In genomic region chr2:88483200-88483599, GRCh38 we compare ENCODE assay signal across 18 cellular contexts. TPM values are rescaled to one million over a fixed set of nuclear protein-coding genes. Genes with fewer than 3 reads are reported as not detected.
DNase-seq lines count a peak whose midpoint lies in the region; ATAC-seq and TF ChIP-seq lines count a peak whose summit lies in the region.
"Had no signal": no experiment of that assay in that cellular context is flagged by ENCODE, and none has a peak within 500 bp of the region (broad histone marks: within the 10 kb centered on the region; RNA-seq: fewer than 3 reads in every experiment).

No MANE protein-coding gene starts in this region.

- H3K4me2 ChIP-seq in MM.1S (ENCODE audit: low read depth, low read length) (no peak overlapping the region), PC-9 (no peak overlapping the region)
- H3K4me2 ChIP-seq: A549 had no signal

- CTCF ChIA-PET in PC-9 (lab: Charles Lee), result interaction anchor here (0.6 kb wide), 1 partner anchor 28 kb away, joined by 3 read pairs; no protein-coding TSS in a partner anchor

- H3K9me3 ChIP-seq in MM.1S (replicated peaks; ENCODE audit: insufficient read depth, low read length) (no peaks in the 10 kb centered on the region), PC-9 (ENCODE audit: insufficient read depth, low read depth) (no peaks in the 10 kb centered on the region; the same call in 1 of the 2 replicates), upper lobe of right lung (no peaks in the 10 kb centered on the region)
- H3K9me3 ChIP-seq: A549, BE2C had no signal

- DNase-seq in NCI-H748 (lab: John Stamatoyannopoulos, UW; ENCODE audit: unreplicated experiment), result peak; percentile 4
- DNase-seq in NCI-H748 treated with DMSO at 0.1 percent for 48 hours (lab: John Stamatoyannopoulos, UW), result no peak
- DNase-seq in MM.1S, result no peak
- peak; percentile 9 to 47 for DNase-seq in PC-9
- no peak for DNase-seq in upper lobe of right lung
- DNase-seq in occipital lobe (lab: John Stamatoyannopoulos, UW), result no peak
- no peak for DNase-seq in NCI-H1694 treated with DMSO at 0.1 percent for 48 hours (lab: John Stamatoyannopoulos, UW)
- DNase-seq: BE2C, EL, GF-D8, NCI-H1694, NCI-H2107, NCI-H226, NCI-H524 treated with DMSO at 0.1 percent for 48 hours had no signal

- H3K4me3 ChIP-seq in MM.1S (ENCODE audit: low read length) (no peak overlapping the region), PC-9 (no peak overlapping the region), upper lobe of right lung (no peak overlapping the region)
- H3K4me3 ChIP-seq: A549 had no signal

- no peaks in the 10 kb centered on the region for H3K4me1 ChIP-seq in MM.1S (ENCODE audit: low read length)
- H3K4me1 ChIP-seq in PC-9 (replicated peaks; ENCODE audit: insufficient read depth), result 0 out of 2 replicates have a peak, but pooled peaks cover 8% of the 10 kb centered on the region
- no peaks in the 10 kb centered on the region for H3K4me1 ChIP-seq in upper lobe of right lung
- H3K4me1 ChIP-seq: BE2C had no signal

- intact Hi-C loops in PC-9 (cut with micrococcal nuclease; ENCODE audit: unreplicated experiment), result no loop called here
- intact Hi-C loops in upper lobe of right lung (cut with DNase I), result no loop called here

- H4K20me1 ChIP-seq in MM.1S (ENCODE audit: insufficient read depth, low read length) (no peaks in the 10 kb centered on the region), PC-9 (ENCODE audit: insufficient read depth) (no peaks in the 10 kb centered on the region)

- H3K79me2 ChIP-seq in MM.1S (ENCODE audit: low read length), result no peaks in the 10 kb centered on the region
- H3K79me2 ChIP-seq in PC-9 (ENCODE audit: low read depth), result no peaks in the 10 kb centered on the region

- no peaks in the 10 kb centered on the region for H3K36me3 ChIP-seq in MM.1S (replicated peaks; ENCODE audit: insufficient read depth, low read length)
- no peaks in the 10 kb centered on the region for H3K36me3 ChIP-seq in PC-9 (ENCODE audit: low read depth)
- H3K36me3 ChIP-seq in upper lobe of right lung, result no peaks in the 10 kb centered on the region
- H3K36me3 ChIP-seq: BE2C had no signal

- POLR2A ChIA-PET in PC-9 (lab: Charles Lee; ENCODE audit: unreplicated experiment), result no interaction called here

- H3K27me3 ChIP-seq in MM.1S (replicated peaks; ENCODE audit: insufficient read depth, low read length) (no peaks in the 10 kb centered on the region), PC-9 (ENCODE audit: insufficient read depth, low read depth) (0 out of 2 replicates have a peak, but pooled peaks cover 3% of the 10 kb centered on the region), upper lobe of right lung (no peaks in the 10 kb centered on the region)
- H3K27me3 ChIP-seq: BE2C had no signal

- H2AFZ ChIP-seq in MM.1S (ENCODE audit: low read length) (peak overlapping the region; percentile 15; the same call in 1 of the 2 replicates), PC-9 (no peak overlapping the region)

- no peak overlapping the region for H3K9ac ChIP-seq in MM.1S (ENCODE audit: low read length)

- BruUV-seq in PC-9 (replicated peaks; lab: Mats Ljungman, UMichigan), result no TSS peak

- H3K9me2 ChIP-seq in MM.1S (replicated peaks; ENCODE audit: insufficient read depth, low read length) (no peaks in the 10 kb centered on the region), PC-9 (ENCODE audit: insufficient read depth) (no peaks in the 10 kb centered on the region; the same call in 1 of the 2 replicates)

- TF ChIP-seq CTCF in MM.1S (IDR thresholded peaks at IDR 0.05; ENCODE audit: low read length) (no peak), PC-9 (conservative IDR thresholded peaks at IDR 0.05) (no peak), upper lobe of right lung (IDR thresholded peaks at IDR 0.05) (no peak)

- H3F3A ChIP-seq in MM.1S (ENCODE audit: insufficient read depth, low read length) (no peaks in the 10 kb centered on the region), PC-9 (ENCODE audit: insufficient read depth, low read depth) (no peaks in the 10 kb centered on the region)

- ATAC-seq in upper lobe of right lung, result peak; percentile 72
- ATAC-seq: A549 had no signal

- no peak overlapping the region for H3K27ac ChIP-seq in MM.1S (ENCODE audit: low read length)
- no peak overlapping the region for H3K27ac ChIP-seq in PC-9
- no peak overlapping the region for H3K27ac ChIP-seq in upper lobe of right lung
- H3K27ac ChIP-seq: A549 had no signal

RNA-seq across cellular contexts. Expression of gene FOXI3, which starts 30.7 kb away (rescaled TPM):
- total RNA-seq in PC-9 (2021) (not detected in 2 replicates), upper lobe of right lung (not detected), occipital lobe (0.47 TPM)
- total RNA-seq: H4; OCI-LY7; T-helper 1 cell treated with Interleukin-12 subunit alpha and Interleukin-12 subunit beta and Interleukin-4 antibody, amounts not matched to agents 30 ng/mL and 1 ng/mL, for 36 hours had no signal

Comparison
In these comparisons a context has a peak if more than half of its experiments do, and no peak if none do; other contexts are left out.
1. DNase-seq: peak in NCI-H748 (single experiment) and PC-9 (2 of 2); none in NCI-H748 treated with DMSO at 0.1 percent for 48 hours (single experiment), MM.1S (single experiment), upper lobe of right lung (single experiment), occipital lobe (single experiment) and NCI-H1694 treated with DMSO at 0.1 percent for 48 hours (single experiment).